ENCODE assay signal across 8 cellular contexts in the genomic region with DNA sequence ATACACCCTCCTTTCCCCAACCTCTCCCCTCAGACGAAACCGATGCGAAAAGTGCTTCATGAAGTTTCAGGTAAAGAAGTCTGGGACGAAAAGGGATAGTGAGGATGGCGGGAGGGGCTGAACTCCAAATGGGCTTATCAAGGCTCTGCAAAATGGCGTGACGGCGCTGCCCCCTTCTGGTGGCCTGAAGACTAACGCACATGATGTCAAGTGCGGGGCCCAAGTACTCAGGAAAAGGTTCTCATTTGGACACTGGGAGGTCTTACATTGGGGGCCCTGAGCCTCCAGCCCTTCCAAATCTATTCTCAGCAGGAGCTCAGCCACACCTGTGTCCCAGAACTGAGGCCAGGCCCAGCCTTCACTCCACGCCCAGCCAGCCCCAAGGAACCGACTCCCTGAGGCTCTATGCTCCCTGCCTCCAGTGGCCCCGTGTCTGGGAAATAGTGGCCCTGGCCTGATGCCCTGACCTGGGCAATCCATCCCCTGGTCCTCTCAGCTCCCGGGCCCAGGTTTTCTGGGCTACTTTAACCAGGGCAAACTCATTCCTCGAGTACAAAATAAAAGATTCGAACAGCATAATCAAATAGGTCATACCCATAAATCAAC.
DNase-seq lines count a peak whose midpoint lies in the region; ATAC-seq and TF ChIP-seq lines count a peak whose summit lies in the region.

No MANE protein-coding gene starts in this region.

- DNase-seq in AG09309 (ENCODE audit: low read depth) (no peak), GM13976 (ENCODE audit: low spot score) (peak; percentile 58), dermis microvascular lymphatic vessel endothelial cell (ENCODE audit: low read depth in 2 of 2) (peak; percentile 60 to 85), DMS153 treated with DMSO at 0.1 percent for 48 hours (lab: John Stamatoyannopoulos, UW; ENCODE audit: unreplicated experiment) (no peak)

- no peaks in the 10 kb centered on the region for H3K79me2 ChIP-seq in OCI-LY3 (ENCODE audit: low read length)

- ATAC-seq in HG03442 (IDR thresholded peaks at IDR 0.05; ENCODE audit: unreplicated experiment) (no peak), GM18517 (IDR thresholded peaks at IDR 0.05; ENCODE audit: unreplicated experiment) (no peak)

- peaks cover 40% of the 10 kb centered on the region for H3K27me3 Mint-ChIP-seq in nephron (ENCODE audit: low read depth)

- peaks cover 8% of the 10 kb centered on the region for H3K4me1 Mint-ChIP-seq in nephron

- H3K27ac ChIP-seq in OCI-LY3 (ENCODE audit: low read length): no peak overlapping the region

- H3K36me3 ChIP-seq in OCI-LY3 (replicated peaks; ENCODE audit: low read depth, low read length): no peaks in the 10 kb centered on the region

- H3K9ac ChIP-seq in OCI-LY3 (ENCODE audit: low read length): no peak overlapping the region

- no peak overlapping the region for H2AFZ ChIP-seq in OCI-LY3 (ENCODE audit: low read depth, low read length)

- H3K9me3 Mint-ChIP-seq in nephron: no peaks in the 10 kb centered on the region

- peak overlapping the region; percentile 35; the same call in 1 of the 2 replicates for H3K4me2 ChIP-seq in OCI-LY3 (ENCODE audit: low read length)

- peak; percentile 80 for TF ChIP-seq CTCF in AG09309 (IDR thresholded peaks at IDR 0.05; ENCODE audit: control insufficient read depth, insufficient read depth, low read depth, low read length, missing control alignments)
- TF ChIP-seq CTCF in GM13976 (IDR thresholded peaks at IDR 0.05; ENCODE audit: borderline replicate concordance, control extremely low read depth, extremely low read depth, insufficient read depth, missing control alignments): peak; percentile 23
- TF ChIP-seq CTCF in OCI-LY3 (IDR thresholded peaks at IDR 0.05; ENCODE audit: low read depth, low read length): peak; percentile 93
- peak; percentile 55 to 69 (median 67) for TF ChIP-seq CTCF in nephron (IDR thresholded peaks at IDR 0.05; ENCODE audit: unreplicated experiment in 3 of 3)

- H3K36me3 Mint-ChIP-seq in nephron (ENCODE audit: low read depth): no peaks in the 10 kb centered on the region

- H3K4me3 ChIP-seq in AG09309 (ENCODE audit: control insufficient read depth, low read depth, low read length) (no peak overlapping the region), OCI-LY3 (ENCODE audit: low read length) (no peak overlapping the region)

- H3K27ac Mint-ChIP-seq in nephron: no peak overlapping the region

- H3K4me1 ChIP-seq in OCI-LY3 (ENCODE audit: low read length): peaks cover 26% of the 10 kb centered on the region

- no peaks in the 10 kb centered on the region for H3K9me3 ChIP-seq in OCI-LY3 (ENCODE audit: insufficient read depth, low read length)

- peaks cover 25% of the 10 kb centered on the region for H3K27me3 ChIP-seq in OCI-LY3 (ENCODE audit: low read depth, low read length)

- H4K20me1 ChIP-seq in OCI-LY3 (ENCODE audit: insufficient read depth, low read length): no peaks in the 10 kb centered on the region

- no peak overlapping the region for H3K4me3 Mint-ChIP-seq in nephron

- in situ Hi-C loops in GM13976 (cut with MboI; ENCODE audit: low sequenced_read_pairs, unreplicated experiment): loop anchor here (5.0 kb wide), 1 partner anchor 181 kb away; no protein-coding TSS in a partner anchor

Comparison
In these comparisons a context has a peak if more than half of its experiments do, and no peak if none do; other contexts are left out.
1. DNase-seq: peak in GM13976 (single experiment) and dermis microvascular lymphatic vessel endothelial cell (2 of 2); none in AG09309 (single experiment) and DMS153 treated with DMSO at 0.1 percent for 48 hours (single experiment).
2. CTCF ChIP-seq: peak in every context shown above with its lines; median percentile 93 in OCI-LY3; 80 in AG09309; 67 in nephron; 23 in GM13976.